ENCODE assay signal across 23 cellular contexts in the genomic region with DNA sequence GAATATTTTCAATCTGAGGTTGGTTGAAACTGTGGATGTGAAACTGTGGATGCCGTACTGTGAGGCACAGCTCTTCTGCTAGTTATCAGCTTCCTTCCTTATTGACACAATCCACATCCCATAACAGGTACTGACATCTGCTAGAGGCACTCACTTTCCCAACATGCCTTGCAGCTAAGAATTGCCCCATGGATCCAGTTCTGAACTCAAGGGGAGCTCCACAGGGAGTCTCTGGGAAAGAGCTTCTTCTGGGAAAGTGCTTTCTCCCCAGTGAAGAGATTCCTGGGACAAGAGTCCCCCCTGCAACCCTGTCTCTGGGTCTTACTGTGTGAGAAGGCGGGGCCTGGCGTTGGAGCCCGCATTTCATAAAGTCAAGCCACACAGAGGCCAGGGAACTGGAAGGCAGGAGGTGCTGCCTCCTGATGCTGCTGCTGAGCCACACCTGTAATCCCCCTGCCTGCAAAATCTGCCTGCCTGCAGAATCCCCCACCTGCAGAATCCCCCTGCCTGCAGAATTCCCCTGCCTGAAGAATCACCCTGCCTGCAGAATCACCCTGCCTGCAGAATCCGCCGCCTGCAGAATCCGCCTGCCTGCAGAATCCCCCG.
"Had no signal": no experiment of that assay in that cellular context is flagged by ENCODE, and none has a peak within 500 bp of the region (broad histone marks: within the 10 kb centered on the region; RNA-seq: fewer than 3 reads in every experiment).

No MANE protein-coding gene starts in this region.

- H3K4me3 ChIP-seq: adrenal gland, breast epithelium, Peyer's patch, SJSA1 had no signal

- H3K9me3 ChIP-seq: adrenal gland, breast epithelium, Peyer's patch, SJSA1 had no signal

- ATAC-seq: activated CD4-positive, CD25-positive, alpha-beta regulatory T cell treated with anti-CD3 and anti-CD28 coated beads, Interleukin-2, amount 50 U/mL, for 24 hours; activated CD8-positive, alpha-beta T cell treated with anti-CD3 and anti-CD28 coated beads, Interleukin-2, amount 10 ng/mL, durations not matched to agents 7 days and 5 days; SK-N-SH treated with all-trans-retinoic acid at 6 μM for 48 hours had no signal

- H3K27me3 ChIP-seq: Peyer's patch, SJSA1 had no signal

- H3K4me1 ChIP-seq: adrenal gland, breast epithelium, Peyer's patch had no signal

- DNase-seq: activated CD4-positive, alpha-beta T cell treated with anti-CD3 and anti-CD28 coated beads for 4 hours; activated CD8-positive, alpha-beta memory T cell treated with anti-CD3 and anti-CD28 coated beads, Interleukin-2, amount 50 U/mL, for 48 hours; activated CD8-positive, alpha-beta T cell treated with anti-CD3 and anti-CD28 coated beads, Interleukin-2, amount 10 ng/mL, durations not matched to agents 7 days and 5 days; activated naive CD4-positive, alpha-beta T cell treated with anti-CD3 and anti-CD28 coated beads, Interleukin-2, amount 50 U/mL, for 16 hours; activated naive CD8-positive, alpha-beta T cell treated with anti-CD3 and anti-CD28 coated beads, Interleukin-2, amount 10 ng/mL, durations not matched to agents 7 days and 5 days; activated T-cell treated with anti-CD3 and anti-CD28 coated beads, Interleukin-2, amount 50 U/mL, for 1 hour; central memory CD4-positive, alpha-beta T cell; Kasumi-1; KBM-7; NCI-H1436 treated with DMSO at 0.1 percent for 48 hours; NCI-H187 treated with DMSO at 0.1 percent for 48 hours; NCI-H2081 treated with DMSO at 0.1 percent for 48 hours; NCI-H510A; NCI-H526 treated with DMSO at 0.1 percent for 48 hours; Peyer's patch; SHP77; SW 1271 had no signal

- H3K36me3 ChIP-seq: adrenal gland, breast epithelium, Peyer's patch, SJSA1, WERI-Rb-1 had no signal

- H3K27ac ChIP-seq: adrenal gland, breast epithelium, Peyer's patch, SJSA1, WERI-Rb-1 had no signal
